Comparison of ENCODE assay signal across 19 cellular contexts in genomic region chr13:39955560-39955959, GRCh38.
DNase-seq lines count a peak whose midpoint lies in the region; ATAC-seq and TF ChIP-seq lines count a peak whose summit lies in the region.
"Had no signal": no experiment of that assay in that cellular context is flagged by ENCODE, and none has a peak within 500 bp of the region (broad histone marks: within the 10 kb centered on the region; RNA-seq: fewer than 3 reads in every experiment).

No MANE protein-coding gene starts in this region.

- no peak overlapping the region for H3K4me3 ChIP-seq in OCI-LY7 (ENCODE audit: low read depth, low read length, poor library complexity, severe bottlenecking)
- H3K4me3 ChIP-seq: A549, colonic mucosa, K562, smooth muscle cell had no signal

- H3K9me2 ChIP-seq in OCI-LY7 (ENCODE audit: insufficient read depth, low read length) = no peaks in the 10 kb centered on the region

- no peaks in the 10 kb centered on the region for H3K9me3 ChIP-seq in OCI-LY7 (ENCODE audit: low read length)
- H3K9me3 ChIP-seq: A549, colonic mucosa had no signal

- no peaks in the 10 kb centered on the region for H3K27me3 Mint-ChIP-seq in activated T-cell treated with anti-CD3 and anti-CD28 coated beads, Interleukin-2, amount 50 U/mL, for 72 hours (ENCODE audit: low read depth)
- H3K27me3 Mint-ChIP-seq in stimulated activated naive CD8-positive, alpha-beta T cell treated with anti-CD3 and anti-CD28 coated beads, Interleukin-15, Interleukin-2, amounts not matched to agents 100 ng/mL and 50 ng/mL, for 24 hours = no peaks in the 10 kb centered on the region

- no peaks in the 10 kb centered on the region for H3K36me3 Mint-ChIP-seq in activated T-cell treated with anti-CD3 and anti-CD28 coated beads, Interleukin-2, amount 50 U/mL, for 72 hours (ENCODE audit: insufficient read depth in 2 of 2)
- H3K36me3 Mint-ChIP-seq in stimulated activated naive CD8-positive, alpha-beta T cell treated with anti-CD3 and anti-CD28 coated beads, Interleukin-15, Interleukin-2, amounts not matched to agents 100 ng/mL and 50 ng/mL, for 24 hours (ENCODE audit: low read depth) = no peaks in the 10 kb centered on the region
- H3K36me3 Mint-ChIP-seq: mesothelial cell of epicardium had no signal

- ATAC-seq in activated T-cell treated with anti-CD3 and anti-CD28 coated beads, Interleukin-2, amount 50 U/mL, for 72 hours (replicated peaks in 1 of 2) = peak; percentile 23 to 36
- ATAC-seq in GM21619 (IDR thresholded peaks at IDR 0.05; ENCODE audit: unreplicated experiment) (peak; percentile 22), HG03378 (IDR thresholded peaks at IDR 0.05; ENCODE audit: unreplicated experiment) (peak; percentile 17), HG03342 (IDR thresholded peaks at IDR 0.05; ENCODE audit: unreplicated experiment) (no peak)
- ATAC-seq: A549, K562 had no signal

- POLR2A ChIA-PET in OCI-LY7 (lab: Charles Lee) = interaction anchor here (0.5 to 0.7 kb wide), 2 partner anchors 16 to 706 kb away, joined by 4 to 11 read pairs; no protein-coding TSS in a partner anchor

- peaks cover 61% of the 10 kb centered on the region for H3K4me1 Mint-ChIP-seq in activated T-cell treated with anti-CD3 and anti-CD28 coated beads, Interleukin-2, amount 50 U/mL, for 72 hours (ENCODE audit: low read depth)
- peaks cover 74% of the 10 kb centered on the region for H3K4me1 Mint-ChIP-seq in stimulated activated naive CD8-positive, alpha-beta T cell treated with anti-CD3 and anti-CD28 coated beads, Interleukin-15, Interleukin-2, amounts not matched to agents 100 ng/mL and 50 ng/mL, for 24 hours (ENCODE audit: low read depth)

- H3K79me2 ChIP-seq in OCI-LY7 (ENCODE audit: insufficient read depth, low read depth, low read length) = no peaks in the 10 kb centered on the region

- no peak overlapping the region for H3K27ac ChIP-seq in OCI-LY7 (ENCODE audit: low read depth, low read length, poor library complexity, severe bottlenecking)
- H3K27ac ChIP-seq: A549, colonic mucosa had no signal

- no peaks in the 10 kb centered on the region for H4K20me1 ChIP-seq in OCI-LY7 (ENCODE audit: insufficient read depth, low read length)

- H3K4me2 ChIP-seq in OCI-LY7 (ENCODE audit: low read length) = no peak overlapping the region
- H3K4me2 ChIP-seq: A549, smooth muscle cell had no signal

- TF ChIP-seq CTCF in OCI-LY7 (conservative IDR thresholded peaks at IDR 0.05; ENCODE audit: low read length) = no peak

- peak overlapping the region in 1 of 2 donors; percentile 79 for H3K4me3 Mint-ChIP-seq in activated T-cell treated with anti-CD3 and anti-CD28 coated beads, Interleukin-2, amount 50 U/mL, for 72 hours
- H3K4me3 Mint-ChIP-seq in stimulated activated naive CD8-positive, alpha-beta T cell treated with anti-CD3 and anti-CD28 coated beads, Interleukin-15, Interleukin-2, amounts not matched to agents 100 ng/mL and 50 ng/mL, for 24 hours = no peak overlapping the region
- H3K4me3 Mint-ChIP-seq: activated T-cell treated with anti-CD3 and anti-CD28 coated beads, Interleukin-2, amount 50 U/mL, for 4 hours; mesothelial cell of epicardium had no signal

- intact Hi-C loops in OCI-LY7 (cut with micrococcal nuclease; ENCODE audit: unreplicated experiment) = no loop called here

- no peak for DNase-seq in activated T-cell treated with anti-CD3 and anti-CD28 coated beads, Interleukin-2, amount 50 U/mL, for 72 hours
- no peak for DNase-seq in activated T-cell treated with anti-CD3 and anti-CD28 coated beads, Interleukin-2, amount 50 U/mL, for 1 hour
- DNase-seq in OCI-LY7 (ENCODE audit: low spot score) (no peak), GM19240 (ENCODE audit: insufficient read length, low spot score) (no peak)
- DNase-seq: colonic mucosa, erythroblast, glutamatergic neuron, H7, NCI-H1417 treated with DMSO at 0.1 percent for 48 hours, NCI-H510A treated with DMSO at 0.1 percent for 48 hours had no signal

- no TSS peak for BruUV-seq in OCI-LY7 (replicated peaks; lab: Mats Ljungman, UMichigan)

- H2AFZ ChIP-seq in OCI-LY7 (ENCODE audit: low read length) = no peak overlapping the region

- no peaks in the 10 kb centered on the region for H3K9me3 Mint-ChIP-seq in activated T-cell treated with anti-CD3 and anti-CD28 coated beads, Interleukin-2, amount 50 U/mL, for 72 hours
- H3K9me3 Mint-ChIP-seq in stimulated activated naive CD8-positive, alpha-beta T cell treated with anti-CD3 and anti-CD28 coated beads, Interleukin-15, Interleukin-2, amounts not matched to agents 100 ng/mL and 50 ng/mL, for 24 hours = no peaks in the 10 kb centered on the region
- H3K9me3 Mint-ChIP-seq: activated T-cell treated with anti-CD3 and anti-CD28 coated beads, Interleukin-2, amount 50 U/mL, for 4 hours; mesothelial cell of epicardium had no signal

- no peak overlapping the region for H3K27ac Mint-ChIP-seq in activated T-cell treated with anti-CD3 and anti-CD28 coated beads, Interleukin-2, amount 50 U/mL, for 72 hours
- peak overlapping the region; percentile 62 for H3K27ac Mint-ChIP-seq in stimulated activated naive CD8-positive, alpha-beta T cell treated with anti-CD3 and anti-CD28 coated beads, Interleukin-15, Interleukin-2, amounts not matched to agents 100 ng/mL and 50 ng/mL, for 24 hours
- H3K27ac Mint-ChIP-seq: mesothelial cell of epicardium had no signal

- peaks cover 37% of the 10 kb centered on the region for H3K4me1 ChIP-seq in OCI-LY7 (ENCODE audit: insufficient read depth, low read length, poor library complexity, severe bottlenecking)
- H3K4me1 ChIP-seq: A549, colonic mucosa had no signal

- no peaks in the 10 kb centered on the region for H3K36me3 ChIP-seq in OCI-LY7 (ENCODE audit: insufficient read depth, low read length)
- H3K36me3 ChIP-seq: colonic mucosa had no signal

- CTCF ChIA-PET in OCI-LY7 (lab: Charles Lee; ENCODE audit: unreplicated experiment) = no interaction called here
